In the genomic region with DNA sequence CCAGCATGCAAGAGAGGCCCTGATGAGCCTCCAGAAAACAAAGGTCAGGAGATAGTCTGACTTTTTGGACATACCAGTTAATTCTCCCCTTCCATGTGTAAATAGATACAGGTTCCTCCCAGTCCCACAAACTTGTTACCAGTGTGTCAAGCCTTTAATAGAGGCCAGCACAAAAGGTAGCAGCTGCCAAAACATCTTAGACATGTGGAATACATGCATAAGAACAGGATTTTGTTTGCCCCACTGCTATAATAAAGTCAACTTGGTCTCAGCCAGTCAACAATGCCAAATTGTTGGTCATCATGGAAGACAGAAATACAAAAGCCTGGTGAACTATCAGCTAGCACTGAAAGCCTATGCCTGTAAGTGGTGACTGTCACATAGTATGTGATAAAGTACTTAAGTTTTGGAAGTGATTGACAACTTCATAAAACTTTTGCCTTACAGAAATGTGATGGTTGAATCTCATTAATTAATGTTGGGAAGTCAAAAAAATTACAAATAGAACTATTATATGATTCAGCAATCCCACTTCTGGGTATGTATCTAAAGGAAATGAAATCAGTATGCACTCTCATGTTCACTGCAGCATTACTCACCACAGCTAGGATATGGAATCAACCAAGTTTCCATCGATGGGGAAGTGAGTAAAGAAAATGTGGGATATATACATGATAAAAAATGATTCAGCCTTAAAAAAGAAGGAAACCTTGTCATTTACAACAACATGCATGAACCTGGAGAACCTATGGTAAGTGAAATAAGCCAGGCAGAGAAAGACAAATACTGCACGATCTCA, we compare ENCODE assay signal across 25 cellular contexts.
DNase-seq lines count a peak whose midpoint lies in the region; ATAC-seq and TF ChIP-seq lines count a peak whose summit lies in the region.
"Had no signal": no experiment of that assay in that cellular context is flagged by ENCODE, and none has a peak within 500 bp of the region (broad histone marks: within the 10 kb centered on the region; RNA-seq: fewer than 3 reads in every experiment).

No MANE protein-coding gene starts in this region.

- peak; percentile 56 for DNase-seq in AG10803 (ENCODE audit: low read depth)
- peak; percentile 42 for DNase-seq in NCI-H226
- DNase-seq in cardiac fibroblast (ENCODE audit: low read depth in 2 of 2), result peak; percentile 58 to 79
- no peak for DNase-seq in mesenchymal stem cell
- DNase-seq in activated CD4-positive, alpha-beta T cell treated with anti-CD3 and anti-CD28 coated beads, Interleukin-2, amount 50 U/mL, for 1 hour, result no peak
- DNase-seq in endothelial cell (ENCODE audit: low spot score), result no peak
- DNase-seq: activated CD4-positive, alpha-beta T cell treated with anti-CD3 and anti-CD28 coated beads, Interleukin-2, amount 50 U/mL, for 4 hours; activated gamma-delta T cell; amniotic stem cell; CD4-positive, CD25-positive, alpha-beta regulatory T cell; KBM-7; left cardiac atrium; midbrain; NCI-H1092; NCI-H2081; NCI-H446 treated with DMSO at 0.1 percent for 48 hours; nephron progenitor cell; NK-92 treated with Interleukin-12 subunit alpha and Interleukin-12 subunit beta, amount 100 ng/mL, for 24 hours; psoas muscle; stimulated activated CD4-positive, alpha-beta T cell treated with anti-CD3 and anti-CD28 coated beads, Interleukin-4, amount 100 ng/mL, for 4 hours; T-helper 1 cell had no signal

- no peaks in the 10 kb centered on the region for H3K36me3 Mint-ChIP-seq in endothelial cell (ENCODE audit: low read depth, unreplicated experiment)
- H3K36me3 Mint-ChIP-seq: CD4-positive, CD25-positive, alpha-beta regulatory T cell had no signal

- H2BK12ac ChIP-seq in mesenchymal stem cell (ENCODE audit: low read length in 2 of 2), result no peak overlapping the region

- H3K27me3 ChIP-seq in mesenchymal stem cell (ENCODE audit: control insufficient read depth in 1 of 2, insufficient read depth in 1 of 2, low read length in 2 of 2), result no peaks in the 10 kb centered on the region

- H3K4me1 Mint-ChIP-seq in endothelial cell (ENCODE audit: unreplicated experiment), result peaks cover 3% of the 10 kb centered on the region

- H3K4ac ChIP-seq in mesenchymal stem cell (ENCODE audit: low read depth in 1 of 2, low read length in 2 of 2), result no peak overlapping the region

- no peaks in the 10 kb centered on the region for H3K36me3 ChIP-seq in mesenchymal stem cell (ENCODE audit: control insufficient read depth in 1 of 2, insufficient read depth in 2 of 2, low read depth in 1 of 2, low read length in 2 of 2)

- ATAC-seq in HG03460 (IDR thresholded peaks at IDR 0.05; ENCODE audit: unreplicated experiment), result no peak
- no peak for ATAC-seq in HG02840 (IDR thresholded peaks at IDR 0.05; ENCODE audit: low FRiP score, unreplicated experiment)
- ATAC-seq: HCT116, psoas muscle had no signal

- H2AFZ ChIP-seq in mesenchymal stem cell (ENCODE audit: low read depth, low read length), result peak overlapping the region; percentile 53

- H2BK5ac ChIP-seq in mesenchymal stem cell (ENCODE audit: low read depth, low read length, poor library complexity, severe bottlenecking), result no peak overlapping the region

- H3K9ac ChIP-seq in mesenchymal stem cell (ENCODE audit: low read length), result peak overlapping the region; percentile 2

- peak overlapping the region; percentile 25 for H3K27ac ChIP-seq in mesenchymal stem cell (ENCODE audit: low read length, poor library complexity, severe bottlenecking)
- H3K27ac ChIP-seq: psoas muscle, VCaP had no signal

- no peak overlapping the region for H2AK5ac ChIP-seq in mesenchymal stem cell (ENCODE audit: low read length, severe bottlenecking)

- no peaks in the 10 kb centered on the region for H3K9me3 ChIP-seq in mesenchymal stem cell (ENCODE audit: control insufficient read depth, low read length)
- H3K9me3 ChIP-seq: psoas muscle had no signal

- H3K27me3 Mint-ChIP-seq in endothelial cell (ENCODE audit: unreplicated experiment), result no peaks in the 10 kb centered on the region
- H3K27me3 Mint-ChIP-seq: CD4-positive, CD25-positive, alpha-beta regulatory T cell had no signal

- no peaks in the 10 kb centered on the region for H3K9me3 Mint-ChIP-seq in endothelial cell (ENCODE audit: unreplicated experiment)

- H3K23ac ChIP-seq in mesenchymal stem cell (ENCODE audit: low read length in 2 of 2), result no peak overlapping the region

- H3K79me1 ChIP-seq in mesenchymal stem cell (replicated peaks; ENCODE audit: low read length, poor library complexity, severe bottlenecking), result no peaks in the 10 kb centered on the region

- TF ChIP-seq CTCF in AG10803 (conservative IDR thresholded peaks at IDR 0.05; ENCODE audit: low read length) (no peak), cardiac fibroblast (IDR thresholded peaks at IDR 0.05; ENCODE audit: low read depth, low read length) (no peak), endothelial cell (IDR thresholded peaks at IDR 0.05; ENCODE audit: unreplicated experiment) (no peak)

- peak overlapping the region; percentile 12 for H4K8ac ChIP-seq in mesenchymal stem cell (ENCODE audit: low read length)

- no peak overlapping the region for H3K4me3 ChIP-seq in AG10803 (ENCODE audit: low read length)
- no peak overlapping the region for H3K4me3 ChIP-seq in cardiac fibroblast (replicated peaks in 1 of 2; ENCODE audit: low read depth in 2 of 2, low read length in 2 of 2)
- H3K4me3 ChIP-seq in mesenchymal stem cell (ENCODE audit: insufficient read depth in 1 of 2, low read depth in 1 of 2, low read length in 2 of 2), result no peak overlapping the region
- H3K4me3 ChIP-seq: psoas muscle had no signal

- H3K18ac ChIP-seq in mesenchymal stem cell (ENCODE audit: low read depth in 1 of 2, low read length in 2 of 2), result no peak overlapping the region

- H4K91ac ChIP-seq in mesenchymal stem cell (ENCODE audit: low read length), result no peak overlapping the region

- peaks cover 1% of the 10 kb centered on the region for H3K4me1 ChIP-seq in mesenchymal stem cell (ENCODE audit: control insufficient read depth, insufficient read depth, low read depth, low read length)
- H3K4me1 ChIP-seq: psoas muscle had no signal

- WGBS in mesenchymal stem cell, result no CpG with 5 or more reads among the region's 2 CpGs

- no peak overlapping the region for H2BK15ac ChIP-seq in mesenchymal stem cell (ENCODE audit: low read depth, poor library complexity, severe bottlenecking)

- H3K4me3 Mint-ChIP-seq in endothelial cell (ENCODE audit: unreplicated experiment), result no peak overlapping the region
- H3K4me3 Mint-ChIP-seq: CD4-positive, CD25-positive, alpha-beta regulatory T cell; nephron progenitor cell had no signal

- H3K27ac Mint-ChIP-seq in endothelial cell (ENCODE audit: unreplicated experiment), result no peak overlapping the region
- H3K27ac Mint-ChIP-seq: CD4-positive, CD25-positive, alpha-beta regulatory T cell; nephron progenitor cell had no signal

- H3K4me2 ChIP-seq in mesenchymal stem cell (ENCODE audit: low read length, poor library complexity, severe bottlenecking), result no peak overlapping the region

- H2BK120ac ChIP-seq in mesenchymal stem cell (ENCODE audit: low read depth, low read length), result no peak overlapping the region

- no peak overlapping the region for H3K14ac ChIP-seq in mesenchymal stem cell (ENCODE audit: low read length in 2 of 2)

Comparison
In these comparisons a context has a peak if more than half of its experiments do, and no peak if none do; other contexts are left out.
1. DNase-seq: peak in AG10803 (single experiment), NCI-H226 (single experiment) and cardiac fibroblast (2 of 2); none in mesenchymal stem cell (single experiment), activated CD4-positive, alpha-beta T cell treated with anti-CD3 and anti-CD28 coated beads, Interleukin-2, amount 50 U/mL, for 1 hour (single experiment) and endothelial cell (single experiment).